ENCODE assay signal across 18 cellular contexts in genomic region chr7:44698046-44698580, GRCh38. TPM values are rescaled to one million over a fixed set of nuclear protein-coding genes. Genes with fewer than 3 reads are reported as not detected.
A peak's percentile ranks its signal among the peaks of the same experiment; 100 is the strongest.
DNase-seq lines count a peak whose midpoint lies in the region; ATAC-seq and TF ChIP-seq lines count a peak whose summit lies in the region.
"Had no signal": no experiment of that assay in that cellular context is flagged by ENCODE, and none has a peak within 500 bp of the region (broad histone marks: within the 10 kb centered on the region; RNA-seq: fewer than 3 reads in every experiment).

No MANE protein-coding gene starts in this region.

- H3K9me3 ChIP-seq in T-helper 17 cell (ENCODE audit: control insufficient read depth, low read length, poor library complexity, severe bottlenecking) = no peaks in the 10 kb centered on the region
- H3K9me3 ChIP-seq: BE2C had no signal

- no peak for TF ChIP-seq CTCF in GM10248 (IDR thresholded peaks at IDR 0.05; ENCODE audit: control extremely low read depth, extremely low read depth, low read depth, missing control alignments)

- intact Hi-C loops in posterior vena cava (cut with DNase I) (no loop called here), head of caudate nucleus (cut with DNase I) (no loop called here)

- ATAC-seq in T-helper 17 cell = no peak
- ATAC-seq: GM23338, HCT116, HepG2 had no signal

- H3K27me3 Mint-ChIP-seq in T-helper 17 cell = no peaks in the 10 kb centered on the region
- H3K27me3 Mint-ChIP-seq: CD4-positive, CD25-positive, alpha-beta regulatory T cell; CD8-positive, alpha-beta memory T cell had no signal

- POLR2A ChIA-PET in GM10248 (lab: Yijun Ruan, JAX) = no interaction called here

- CTCF ChIA-PET in GM10248 (lab: Yijun Ruan, JAX) = interaction anchor here (1.0 kb wide), 1 partner anchor 20 kb away, joined by 3 read pairs; no protein-coding TSS in a partner anchor

- H3K27ac Mint-ChIP-seq in T-helper 17 cell = peak overlapping the region; percentile 74
- H3K27ac Mint-ChIP-seq: CD4-positive, CD25-positive, alpha-beta regulatory T cell; GM23338 had no signal

- H3K4me3 Mint-ChIP-seq in T-helper 17 cell = no peak overlapping the region
- H3K4me3 Mint-ChIP-seq: CD4-positive, CD25-positive, alpha-beta regulatory T cell; CD8-positive, alpha-beta memory T cell; GM23338 had no signal

- peaks cover 2% of the 10 kb centered on the region for H3K4me1 Mint-ChIP-seq in T-helper 17 cell
- H3K4me1 Mint-ChIP-seq: CD4-positive, CD25-positive, alpha-beta regulatory T cell; CD8-positive, alpha-beta memory T cell; GM23338 had no signal

- DNase-seq in D341Med (ENCODE audit: low spot score) (peak; percentile 12), GM10248 (ENCODE audit: extremely low spot score) (peak; percentile 4), T-helper 17 cell (no peak), posterior vena cava (ENCODE audit: low spot score) (peak; percentile 53), head of caudate nucleus (no peak), NCI-H524 (lab: John Stamatoyannopoulos, UW) (no peak), HuH-7 (ENCODE audit: low spot score) (no peak)
- DNase-seq in effector CD4-positive, alpha-beta T cell = no peak
- DNase-seq: ACHN; BE2C; C1 segment of cervical spinal cord; CD4-positive, CD25-positive, alpha-beta regulatory T cell; CD8-positive, alpha-beta memory T cell; COR-L47; H7 had no signal

- H3K36me3 Mint-ChIP-seq in T-helper 17 cell (ENCODE audit: low read depth) = peaks cover 11% of the 10 kb centered on the region

RNA-seq across cellular contexts. Expression of gene ZMIZ2, which starts 50.5 kb away (rescaled TPM):
- total RNA-seq in T-helper 17 cell (100 to 1,000 TPM; 117 to 171 TPM), posterior vena cava (10 to 100 TPM; 52.2 to 67.1 TPM)

Comparison
In these comparisons a context has a peak if more than half of its experiments do, and no peak if none do; other contexts are left out.
1. DNase-seq: peak in D341Med (single experiment), GM10248 (single experiment) and posterior vena cava (single experiment); none in T-helper 17 cell (0 of 3), head of caudate nucleus (0 of 42), effector CD4-positive, alpha-beta T cell (single experiment), NCI-H524 (0 of 2) and HuH-7 (single experiment).